38 cellular contexts compared by ENCODE assay signal in genomic region chr3:35473956-35474355, GRCh38.
"Had no signal": no experiment of that assay in that cellular context is flagged by ENCODE, and none has a peak within 500 bp of the region (broad histone marks: within the 10 kb centered on the region; RNA-seq: fewer than 3 reads in every experiment).

No MANE protein-coding gene starts in this region.

- H3K36me3 ChIP-seq: adrenal gland, ascending aorta, brain microvascular endothelial cell, breast epithelium, cardiac muscle cell had no signal

- H3K4me3 ChIP-seq: adrenal gland, ascending aorta, body of pancreas, breast epithelium, cardiac muscle cell had no signal

- H3K4me1 ChIP-seq: adrenal gland, ascending aorta, body of pancreas, breast epithelium had no signal

- H3K9me3 ChIP-seq: adrenal gland, body of pancreas had no signal

- H3K27ac ChIP-seq: adrenal gland, ascending aorta, body of pancreas, brain microvascular endothelial cell, breast epithelium, cardiac muscle cell had no signal

- ATAC-seq: activated naive CD4-positive, alpha-beta T cell treated with anti-CD3 and anti-CD28 coated beads, Interleukin-2, amount 50 U/mL, for 72 hours; activated naive CD8-positive, alpha-beta T cell treated with anti-CD3 and anti-CD28 coated beads, Interleukin-2, amount 50 U/mL, for 24 hours; activated T-cell treated with anti-CD3 and anti-CD28 coated beads, Interleukin-2, amount 50 U/mL, for 4 hours; activated T-cell treated with anti-CD3 and anti-CD28 coated beads, Interleukin-2, amount 50 U/mL, for 72 hours; activated T-helper 17 cell treated with anti-CD3 and anti-CD28 coated beads, Interleukin-2, amount 50 U/mL, for 72 hours; body of pancreas had no signal

- H3K36me3 Mint-ChIP-seq: activated naive CD4-positive, alpha-beta T cell treated with anti-CD3 and anti-CD28 coated beads, Interleukin-2, amount 10 ng/mL, durations not matched to agents 7 days and 5 days; activated naive CD4-positive, alpha-beta T cell treated with anti-CD3 and anti-CD28 coated beads, Interleukin-2, amount 50 U/mL, for 24 hours; activated naive CD4-positive, alpha-beta T cell treated with anti-CD3 and anti-CD28 coated beads, Interleukin-2, amount 50 U/mL, for 72 hours; activated naive CD8-positive, alpha-beta T cell; activated naive CD8-positive, alpha-beta T cell treated with anti-CD3 and anti-CD28 coated beads for 36 hours; activated naive CD8-positive, alpha-beta T cell treated with anti-CD3 and anti-CD28 coated beads, Interleukin-2, amount 10 ng/mL, durations not matched to agents 7 days and 5 days; brain had no signal

- DNase-seq: activated effector memory CD4-positive, alpha-beta T cell treated with anti-CD3 and anti-CD28 coated beads, Interleukin-2, amount 50 U/mL, for 16 hours; activated effector memory CD4-positive, alpha-beta T cell treated with Interleukin-2 at 50 U/mL for 16 hours; activated gamma-delta T cell; activated gamma-delta T cell treated with Interleukin-2 at 50 U/mL for 16 hours; activated naive CD4-positive, alpha-beta T cell; activated naive CD4-positive, alpha-beta T cell treated with anti-CD3 and anti-CD28 coated beads for 36 hours; activated naive CD4-positive, alpha-beta T cell treated with anti-CD3 and anti-CD28 coated beads, Interleukin-2, amount 10 ng/mL, durations not matched to agents 7 days and 5 days; activated naive CD4-positive, alpha-beta T cell treated with anti-CD3 and anti-CD28 coated beads, Interleukin-2, amount 50 U/mL, for 16 hours; activated naive CD4-positive, alpha-beta T cell treated with Interleukin-2 at 50 U/mL for 16 hours; activated naive CD8-positive, alpha-beta T cell treated with anti-CD3 and anti-CD28 coated beads for 36 hours; activated naive CD8-positive, alpha-beta T cell treated with anti-CD3 and anti-CD28 coated beads, Interleukin-2, amount 10 ng/mL, durations not matched to agents 7 days and 5 days; activated naive CD8-positive, alpha-beta T cell treated with anti-CD3 and anti-CD28 coated beads, Interleukin-2, amount 50 U/mL, for 24 hours; activated T-cell treated with anti-CD3 and anti-CD28 coated beads, Interleukin-2, amount 50 U/mL, for 1 hour; activated T-cell treated with anti-CD3 and anti-CD28 coated beads, Interleukin-2, amount 50 U/mL, for 24 hours; activated T-cell treated with anti-CD3 and anti-CD28 coated beads, Interleukin-2, amount 50 U/mL, for 4 hours; activated T-cell treated with anti-CD3 and anti-CD28 coated beads, Interleukin-2, amount 50 U/mL, for 48 hours; activated T-cell treated with anti-CD3 and anti-CD28 coated beads, Interleukin-2, amount 50 U/mL, for 72 hours; adrenal gland; amniotic stem cell; amygdala; anterior cingulate cortex; aorta; body of pancreas; brain microvascular endothelial cell; caudate nucleus; central memory CD4-positive, alpha-beta T cell; cerebellar nuclear complex had no signal

- H3K4me3 Mint-ChIP-seq: activated naive CD4-positive, alpha-beta T cell treated with anti-CD3 and anti-CD28 coated beads for 36 hours; activated naive CD4-positive, alpha-beta T cell treated with anti-CD3 and anti-CD28 coated beads, Interleukin-2, amount 10 ng/mL, durations not matched to agents 7 days and 5 days; activated naive CD4-positive, alpha-beta T cell treated with anti-CD3 and anti-CD28 coated beads, Interleukin-2, amount 50 U/mL, for 24 hours; activated naive CD8-positive, alpha-beta T cell; activated naive CD8-positive, alpha-beta T cell treated with anti-CD3 and anti-CD28 coated beads for 36 hours; activated naive CD8-positive, alpha-beta T cell treated with anti-CD3 and anti-CD28 coated beads, Interleukin-2, amount 10 ng/mL, durations not matched to agents 7 days and 5 days; activated naive CD8-positive, alpha-beta T cell treated with anti-CD3 and anti-CD28 coated beads, Interleukin-2, amount 50 U/mL, for 24 hours; activated T-cell treated with anti-CD3 and anti-CD28 coated beads, Interleukin-2, amount 50 U/mL, for 24 hours; activated T-cell treated with anti-CD3 and anti-CD28 coated beads, Interleukin-2, amount 50 U/mL, for 4 hours; activated T-cell treated with anti-CD3 and anti-CD28 coated beads, Interleukin-2, amount 50 U/mL, for 72 hours; activated T-helper 1 cell treated with anti-CD3 and anti-CD28 coated beads, Interleukin-12 subunit alpha, Interleukin-12 subunit beta, Interleukin-2, Interleukin-4 antibody, amounts not matched to agents 30 ng/mL and 10 ng/mL and 1 ng/mL, durations not matched to agents 14 hours and 24 hours and 36 hours; activated T-helper 17 cell treated with anti-CD3 and anti-CD28 coated beads, Interleukin-2, amount 50 U/mL, for 72 hours; brain; central memory CD8-positive, alpha-beta T cell had no signal

- H3K9me3 Mint-ChIP-seq: activated naive CD8-positive, alpha-beta T cell treated with anti-CD3 and anti-CD28 coated beads, Interleukin-2, amount 10 ng/mL, durations not matched to agents 7 days and 5 days had no signal

- H3K27ac Mint-ChIP-seq: activated naive CD4-positive, alpha-beta T cell treated with anti-CD3 and anti-CD28 coated beads for 36 hours; activated naive CD4-positive, alpha-beta T cell treated with anti-CD3 and anti-CD28 coated beads, Interleukin-2, amount 10 ng/mL, durations not matched to agents 7 days and 5 days; activated naive CD4-positive, alpha-beta T cell treated with anti-CD3 and anti-CD28 coated beads, Interleukin-2, amount 50 U/mL, for 24 hours; activated naive CD4-positive, alpha-beta T cell treated with anti-CD3 and anti-CD28 coated beads, Interleukin-2, amount 50 U/mL, for 72 hours; activated naive CD8-positive, alpha-beta T cell; activated naive CD8-positive, alpha-beta T cell treated with anti-CD3 and anti-CD28 coated beads for 36 hours; activated naive CD8-positive, alpha-beta T cell treated with anti-CD3 and anti-CD28 coated beads, Interleukin-2, amount 10 ng/mL, durations not matched to agents 7 days and 5 days; activated naive CD8-positive, alpha-beta T cell treated with anti-CD3 and anti-CD28 coated beads, Interleukin-2, amount 50 U/mL, for 24 hours; activated T-cell treated with anti-CD3 and anti-CD28 coated beads, Interleukin-2, amount 50 U/mL, for 24 hours; activated T-cell treated with anti-CD3 and anti-CD28 coated beads, Interleukin-2, amount 50 U/mL, for 72 hours; activated T-helper 1 cell treated with anti-CD3 and anti-CD28 coated beads, Interleukin-12 subunit alpha, Interleukin-12 subunit beta, Interleukin-2, Interleukin-4 antibody, amounts not matched to agents 30 ng/mL and 10 ng/mL and 1 ng/mL, durations not matched to agents 14 hours and 24 hours and 36 hours; activated T-helper 17 cell treated with anti-CD3 and anti-CD28 coated beads, Interleukin-2, amount 50 U/mL, for 72 hours; activated T-helper 2 cell treated with anti-CD3 and anti-CD28 coated beads, Interferon-gamma antibody, Interleukin-2, Interleukin-4, amounts not matched to agents 10 μg/mL and 5 μg/mL and 100 μg/mL, durations not matched to agents 14 hours and 24 hours and 36 hours; brain had no signal

- H3K4me1 Mint-ChIP-seq: activated naive CD4-positive, alpha-beta T cell treated with anti-CD3 and anti-CD28 coated beads, Interleukin-2, amount 10 ng/mL, durations not matched to agents 7 days and 5 days; activated naive CD4-positive, alpha-beta T cell treated with anti-CD3 and anti-CD28 coated beads, Interleukin-2, amount 50 U/mL, for 24 hours; activated naive CD8-positive, alpha-beta T cell treated with anti-CD3 and anti-CD28 coated beads for 36 hours; activated naive CD8-positive, alpha-beta T cell treated with anti-CD3 and anti-CD28 coated beads, Interleukin-2, amount 10 ng/mL, durations not matched to agents 7 days and 5 days; activated naive CD8-positive, alpha-beta T cell treated with anti-CD3 and anti-CD28 coated beads, Interleukin-2, amount 50 U/mL, for 24 hours; activated T-helper 17 cell treated with anti-CD3 and anti-CD28 coated beads, Interleukin-2, amount 50 U/mL, for 72 hours; brain; central memory CD8-positive, alpha-beta T cell had no signal

- H3K27me3 Mint-ChIP-seq: activated naive CD4-positive, alpha-beta T cell treated with anti-CD3 and anti-CD28 coated beads, Interleukin-2, amount 10 ng/mL, durations not matched to agents 7 days and 5 days; activated naive CD4-positive, alpha-beta T cell treated with anti-CD3 and anti-CD28 coated beads, Interleukin-2, amount 50 U/mL, for 24 hours; activated naive CD8-positive, alpha-beta T cell; activated naive CD8-positive, alpha-beta T cell treated with anti-CD3 and anti-CD28 coated beads for 36 hours; activated naive CD8-positive, alpha-beta T cell treated with anti-CD3 and anti-CD28 coated beads, Interleukin-2, amount 10 ng/mL, durations not matched to agents 7 days and 5 days; activated naive CD8-positive, alpha-beta T cell treated with anti-CD3 and anti-CD28 coated beads, Interleukin-2, amount 50 U/mL, for 24 hours; activated T-cell treated with anti-CD3 and anti-CD28 coated beads, Interleukin-2, amount 50 U/mL, for 24 hours; activated T-helper 17 cell treated with anti-CD3 and anti-CD28 coated beads, Interleukin-2, amount 50 U/mL, for 72 hours; brain; central memory CD8-positive, alpha-beta T cell had no signal

- H3K27me3 ChIP-seq: adrenal gland, ascending aorta, body of pancreas, brain microvascular endothelial cell, breast epithelium, cardiac muscle cell had no signal
